ENCODE assay signal across 20 cellular contexts in genomic region chr9:6538666-6539071, GRCh38.
A peak's percentile ranks its signal among the peaks of the same experiment; 100 is the strongest.
DNase-seq lines count a peak whose midpoint lies in the region; ATAC-seq and TF ChIP-seq lines count a peak whose summit lies in the region.
"Had no signal": no experiment of that assay in that cellular context is flagged by ENCODE, and none has a peak within 500 bp of the region (broad histone marks: within the 10 kb centered on the region; RNA-seq: fewer than 3 reads in every experiment).

No MANE protein-coding gene starts in this region.

- no peaks in the 10 kb centered on the region for H3K4me1 Mint-ChIP-seq in activated T-helper 17 cell treated with anti-CD3 and anti-CD28 coated beads, Interleukin-2, amount 50 U/mL, for 72 hours
- H3K4me1 Mint-ChIP-seq in stimulated activated effector memory CD8-positive, alpha-beta T cell treated with anti-CD3 and anti-CD28 coated beads, Interleukin-12 subunit alpha, Interleukin-12 subunit beta, amount 100 ng/mL, for 72 hours: no peaks in the 10 kb centered on the region
- H3K4me1 Mint-ChIP-seq in activated CD4-positive, alpha-beta T cell treated with anti-CD3 and anti-CD28 coated beads, Interleukin-2, amount 10 ng/mL, durations not matched to agents 7 days and 5 days: no peaks in the 10 kb centered on the region
- H3K4me1 Mint-ChIP-seq: naive thymus-derived CD8-positive, alpha-beta T cell had no signal

- no peak for TF ChIP-seq CTCF in fibroblast of mammary gland (conservative IDR thresholded peaks at IDR 0.05; ENCODE audit: control insufficient read depth, insufficient read depth, low read depth, low read length)

- peak; percentile 62 for ATAC-seq in activated T-helper 17 cell treated with anti-CD3 and anti-CD28 coated beads, Interleukin-2, amount 50 U/mL, for 72 hours (replicated peaks)
- peak; percentile 58 for ATAC-seq in stimulated activated effector memory CD8-positive, alpha-beta T cell treated with anti-CD3 and anti-CD28 coated beads, Interleukin-12 subunit alpha, Interleukin-12 subunit beta, amount 100 ng/mL, for 72 hours
- ATAC-seq: GM12878; naive thymus-derived CD8-positive, alpha-beta T cell; psoas muscle; Right ventricle myocardium inferior had no signal

- peaks cover 5% of the 10 kb centered on the region for H3K27me3 Mint-ChIP-seq in activated T-helper 17 cell treated with anti-CD3 and anti-CD28 coated beads, Interleukin-2, amount 50 U/mL, for 72 hours
- peaks cover 1% of the 10 kb centered on the region for H3K27me3 Mint-ChIP-seq in activated CD4-positive, alpha-beta T cell treated with anti-CD3 and anti-CD28 coated beads, Interleukin-2, amount 10 ng/mL, durations not matched to agents 7 days and 5 days

- H3K9me3 Mint-ChIP-seq in activated T-helper 17 cell treated with anti-CD3 and anti-CD28 coated beads, Interleukin-2, amount 50 U/mL, for 72 hours: no peaks in the 10 kb centered on the region
- no peaks in the 10 kb centered on the region for H3K9me3 Mint-ChIP-seq in stimulated activated effector memory CD8-positive, alpha-beta T cell treated with anti-CD3 and anti-CD28 coated beads, Interleukin-12 subunit alpha, Interleukin-12 subunit beta, amount 100 ng/mL, for 72 hours
- no peaks in the 10 kb centered on the region for H3K9me3 Mint-ChIP-seq in activated CD4-positive, alpha-beta T cell treated with anti-CD3 and anti-CD28 coated beads, Interleukin-2, amount 10 ng/mL, durations not matched to agents 7 days and 5 days
- H3K9me3 Mint-ChIP-seq: CD8-positive, alpha-beta memory T cell; naive thymus-derived CD8-positive, alpha-beta T cell; T-helper 1 cell treated with Interleukin-12 subunit alpha and Interleukin-12 subunit beta and Interleukin-4 antibody, amounts not matched to agents 30 μg/mL and 1 μg/mL, for 36 hours had no signal

- H3K4me3 Mint-ChIP-seq in activated T-helper 17 cell treated with anti-CD3 and anti-CD28 coated beads, Interleukin-2, amount 50 U/mL, for 72 hours: no peak overlapping the region
- no peak overlapping the region for H3K4me3 Mint-ChIP-seq in stimulated activated effector memory CD8-positive, alpha-beta T cell treated with anti-CD3 and anti-CD28 coated beads, Interleukin-12 subunit alpha, Interleukin-12 subunit beta, amount 100 ng/mL, for 72 hours
- no peak overlapping the region for H3K4me3 Mint-ChIP-seq in activated CD4-positive, alpha-beta T cell treated with anti-CD3 and anti-CD28 coated beads, Interleukin-2, amount 10 ng/mL, durations not matched to agents 7 days and 5 days
- H3K4me3 Mint-ChIP-seq: CD8-positive, alpha-beta memory T cell; naive thymus-derived CD8-positive, alpha-beta T cell; T-helper 1 cell treated with Interleukin-12 subunit alpha and Interleukin-12 subunit beta and Interleukin-4 antibody, amounts not matched to agents 30 μg/mL and 1 μg/mL, for 36 hours had no signal

- H3K4me3 ChIP-seq in fibroblast of mammary gland (ENCODE audit: control insufficient read depth, low read depth, low read length): no peak overlapping the region
- H3K4me3 ChIP-seq: ascending aorta, GM12878, lung, psoas muscle had no signal

- DNase-seq in stimulated activated CD4-positive, alpha-beta T cell treated with anti-CD3 and anti-CD28 coated beads, Interleukin-15, amount 100 ng/mL, for 24 hours: peak; percentile 3
- DNase-seq in stimulated activated CD4-positive, alpha-beta T cell treated with anti-CD3 and anti-CD28 coated beads, Interleukin-2, amount 100 ng/mL, for 24 hours: no peak
- DNase-seq in fibroblast of mammary gland (ENCODE audit: low read depth): peak; percentile 64
- DNase-seq in stimulated activated effector memory CD8-positive, alpha-beta T cell treated with anti-CD3 and anti-CD28 coated beads, Interleukin-12 subunit alpha, Interleukin-12 subunit beta, amount 100 ng/mL, for 72 hours (ENCODE audit: low spot score in 2 of 2): no peak
- no peak for DNase-seq in activated CD4-positive, alpha-beta T cell treated with anti-CD3 and anti-CD28 coated beads, Interleukin-2, amount 10 ng/mL, durations not matched to agents 7 days and 5 days
- no peak for DNase-seq in NCI-H2107 (lab: John Stamatoyannopoulos, UW)
- DNase-seq in activated effector memory CD4-positive, alpha-beta T cell treated with Interleukin-2 at 50 U/mL for 16 hours: no peak
- DNase-seq: activated CD4-positive, CD25-positive, alpha-beta regulatory T cell; activated gamma-delta T cell treated with Interleukin-2 at 50 U/mL for 16 hours; CD8-positive, alpha-beta memory T cell; Kasumi-1; naive thymus-derived CD8-positive, alpha-beta T cell; NCI-H1436; psoas muscle had no signal

- H3K36me3 Mint-ChIP-seq in activated T-helper 17 cell treated with anti-CD3 and anti-CD28 coated beads, Interleukin-2, amount 50 U/mL, for 72 hours (ENCODE audit: low read depth): no peaks in the 10 kb centered on the region
- peaks cover 6% of the 10 kb centered on the region for H3K36me3 Mint-ChIP-seq in stimulated activated effector memory CD8-positive, alpha-beta T cell treated with anti-CD3 and anti-CD28 coated beads, Interleukin-12 subunit alpha, Interleukin-12 subunit beta, amount 100 ng/mL, for 72 hours
- H3K36me3 Mint-ChIP-seq in activated CD4-positive, alpha-beta T cell treated with anti-CD3 and anti-CD28 coated beads, Interleukin-2, amount 10 ng/mL, durations not matched to agents 7 days and 5 days (ENCODE audit: low read depth): no peaks in the 10 kb centered on the region
- H3K36me3 Mint-ChIP-seq: naive thymus-derived CD8-positive, alpha-beta T cell had no signal

- H3K27ac Mint-ChIP-seq in activated T-helper 17 cell treated with anti-CD3 and anti-CD28 coated beads, Interleukin-2, amount 50 U/mL, for 72 hours: no peak overlapping the region
- H3K27ac Mint-ChIP-seq in stimulated activated effector memory CD8-positive, alpha-beta T cell treated with anti-CD3 and anti-CD28 coated beads, Interleukin-12 subunit alpha, Interleukin-12 subunit beta, amount 100 ng/mL, for 72 hours: no peak overlapping the region
- no peak overlapping the region for H3K27ac Mint-ChIP-seq in activated CD4-positive, alpha-beta T cell treated with anti-CD3 and anti-CD28 coated beads, Interleukin-2, amount 10 ng/mL, durations not matched to agents 7 days and 5 days
- H3K27ac Mint-ChIP-seq: CD8-positive, alpha-beta memory T cell; naive thymus-derived CD8-positive, alpha-beta T cell; T-helper 1 cell treated with Interleukin-12 subunit alpha and Interleukin-12 subunit beta and Interleukin-4 antibody, amounts not matched to agents 30 μg/mL and 1 μg/mL, for 36 hours had no signal

- CTCF ChIA-PET in activated CD4-positive, alpha-beta T cell treated with anti-CD3 and anti-CD28 coated beads, Interleukin-2, amount 10 ng/mL, durations not matched to agents 7 days and 5 days (lab: Charles Lee): no interaction called here

- POLR2A ChIA-PET in activated CD4-positive, alpha-beta T cell treated with anti-CD3 and anti-CD28 coated beads, Interleukin-2, amount 10 ng/mL, durations not matched to agents 7 days and 5 days (lab: Charles Lee): no interaction called here

Comparison
In these comparisons a context has a peak if more than half of its experiments do, and no peak if none do; other contexts are left out.
1. DNase-seq: peak in stimulated activated CD4-positive, alpha-beta T cell treated with anti-CD3 and anti-CD28 coated beads, Interleukin-15, amount 100 ng/mL, for 24 hours (single experiment) and fibroblast of mammary gland (single experiment); none in stimulated activated CD4-positive, alpha-beta T cell treated with anti-CD3 and anti-CD28 coated beads, Interleukin-2, amount 100 ng/mL, for 24 hours (0 of 2), stimulated activated effector memory CD8-positive, alpha-beta T cell treated with anti-CD3 and anti-CD28 coated beads, Interleukin-12 subunit alpha, Interleukin-12 subunit beta, amount 100 ng/mL, for 72 hours (0 of 2), activated CD4-positive, alpha-beta T cell treated with anti-CD3 and anti-CD28 coated beads, Interleukin-2, amount 10 ng/mL, durations not matched to agents 7 days and 5 days (single experiment), NCI-H2107 (single experiment) and activated effector memory CD4-positive, alpha-beta T cell treated with Interleukin-2 at 50 U/mL for 16 hours (single experiment).